In the genomic region with DNA sequence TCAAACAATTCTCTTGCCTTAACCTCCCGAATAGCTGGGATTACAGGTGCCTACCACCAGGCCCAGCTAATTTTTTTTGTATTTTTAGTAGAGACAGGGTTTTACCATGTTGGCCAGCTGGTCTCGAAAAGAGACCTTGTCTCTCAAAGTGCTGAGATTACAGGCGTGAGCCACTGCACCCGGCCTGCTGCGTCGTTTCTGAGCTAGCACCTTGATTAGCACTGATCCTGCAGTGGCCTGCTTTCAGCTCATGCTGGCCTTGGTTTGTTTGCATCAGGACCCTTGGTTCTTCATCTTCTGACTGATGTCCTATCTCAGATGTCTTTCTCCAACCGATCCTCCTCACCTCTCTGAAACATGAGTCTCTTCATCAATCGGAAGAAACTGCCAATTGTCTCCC, we compare ENCODE assay signal across 27 cellular contexts.
"Had no signal": no experiment of that assay in that cellular context is flagged by ENCODE, and none has a peak within 500 bp of the region (broad histone marks: within the 10 kb centered on the region; RNA-seq: fewer than 3 reads in every experiment).

No MANE protein-coding gene starts in this region.

- H3K27ac ChIP-seq: brain microvascular endothelial cell, left lung, ovary, prostate gland, skin epidermis had no signal

- H3K4me3 Mint-ChIP-seq: activated CD4-positive, alpha-beta memory T cell treated with anti-CD3 and anti-CD28 coated beads for 36 hours; activated CD4-positive, alpha-beta T cell treated with anti-CD3 and anti-CD28 coated beads, Interleukin-2, amount 10 ng/mL, durations not matched to agents 24 days and 14 days; activated naive CD4-positive, alpha-beta T cell treated with anti-CD3 and anti-CD28 coated beads, Interleukin-2, amount 10 ng/mL, durations not matched to agents 7 days and 5 days; activated naive CD8-positive, alpha-beta T cell treated with anti-CD3 and anti-CD28 coated beads, Interleukin-2, amount 10 ng/mL, durations not matched to agents 7 days and 5 days; effector memory CD8-positive, alpha-beta T cell; immature natural killer cell; nephron; stimulated activated effector memory CD8-positive, alpha-beta T cell treated with anti-CD3 and anti-CD28 coated beads, Interleukin-12 subunit alpha, Interleukin-12 subunit beta, amount 100 ng/mL, for 72 hours; stimulated activated naive CD8-positive, alpha-beta T cell treated with anti-CD3 and anti-CD28 coated beads, Interleukin-15, Interleukin-2, amounts not matched to agents 100 ng/mL and 50 ng/mL, for 24 hours; T-helper 1 cell treated with Interleukin-12 subunit alpha and Interleukin-12 subunit beta and Interleukin-4 antibody, amounts not matched to agents 30 μg/mL and 1 μg/mL, for 36 hours had no signal

- H3K27me3 ChIP-seq: brain microvascular endothelial cell, left lung, ovary had no signal

- H3K36me3 ChIP-seq: brain microvascular endothelial cell, left lung, ovary, prostate gland had no signal

- ATAC-seq: effector memory CD8-positive, alpha-beta T cell; left lung; sciatic nerve; stimulated activated effector memory CD8-positive, alpha-beta T cell treated with anti-CD3 and anti-CD28 coated beads, Interleukin-12 subunit alpha, Interleukin-12 subunit beta, amount 100 ng/mL, for 72 hours had no signal

- H3K36me3 Mint-ChIP-seq: activated naive CD4-positive, alpha-beta T cell treated with anti-CD3 and anti-CD28 coated beads, Interleukin-2, amount 10 ng/mL, durations not matched to agents 7 days and 5 days; immature natural killer cell had no signal

- H3K27ac Mint-ChIP-seq: activated CD4-positive, alpha-beta memory T cell treated with anti-CD3 and anti-CD28 coated beads for 36 hours; activated CD4-positive, alpha-beta T cell treated with anti-CD3 and anti-CD28 coated beads, Interleukin-2, amount 10 ng/mL, durations not matched to agents 24 days and 14 days; activated naive CD4-positive, alpha-beta T cell treated with anti-CD3 and anti-CD28 coated beads, Interleukin-2, amount 10 ng/mL, durations not matched to agents 7 days and 5 days; activated naive CD8-positive, alpha-beta T cell treated with anti-CD3 and anti-CD28 coated beads, Interleukin-2, amount 10 ng/mL, durations not matched to agents 7 days and 5 days; effector memory CD8-positive, alpha-beta T cell; immature natural killer cell; nephron; stimulated activated effector memory CD8-positive, alpha-beta T cell treated with anti-CD3 and anti-CD28 coated beads, Interleukin-12 subunit alpha, Interleukin-12 subunit beta, amount 100 ng/mL, for 72 hours; stimulated activated naive CD8-positive, alpha-beta T cell treated with anti-CD3 and anti-CD28 coated beads, Interleukin-15, Interleukin-2, amounts not matched to agents 100 ng/mL and 50 ng/mL, for 24 hours; T-helper 1 cell treated with Interleukin-12 subunit alpha and Interleukin-12 subunit beta and Interleukin-4 antibody, amounts not matched to agents 30 μg/mL and 1 μg/mL, for 36 hours had no signal

- H3K9me3 ChIP-seq: ovary, prostate gland had no signal

- H3K4me3 ChIP-seq: left lung, ovary, prostate gland, skin epidermis had no signal

- H3K4me1 ChIP-seq: left lung, prostate gland had no signal

- DNase-seq: activated CD4-positive, alpha-beta memory T cell treated with anti-CD3 and anti-CD28 coated beads for 36 hours; activated CD4-positive, alpha-beta T cell treated with anti-CD3 and anti-CD28 coated beads, Interleukin-2, amount 10 ng/mL, durations not matched to agents 24 days and 14 days; activated CD4-positive, CD25-positive, alpha-beta regulatory T cell treated with anti-CD3 and anti-CD28 coated beads, Interleukin-2, amount 50 U/mL, for 72 hours; activated gamma-delta T cell; activated naive CD4-positive, alpha-beta T cell treated with anti-CD3 and anti-CD28 coated beads, Interleukin-2, amount 10 ng/mL, durations not matched to agents 7 days and 5 days; activated naive CD8-positive, alpha-beta T cell treated with anti-CD3 and anti-CD28 coated beads, Interleukin-2, amount 10 ng/mL, durations not matched to agents 7 days and 5 days; activated T-cell treated with anti-CD3 and anti-CD28 coated beads for 4 hours; brain microvascular endothelial cell; caudate nucleus; cortex of kidney; effector memory CD8-positive, alpha-beta T cell; hippocampal formation; immature natural killer cell; kidney glomerular epithelial cell; retina; stimulated activated CD4-positive, alpha-beta T cell treated with anti-CD3 and anti-CD28 coated beads, Interleukin-4, amount 100 ng/mL, for 24 hours; SW 1271; T-helper 9 cell had no signal

- H3K4me1 Mint-ChIP-seq: nephron had no signal
